Comparison of ENCODE assay signal across 7 cellular contexts in genomic region chr13:103880146-103880545, GRCh38.
DNase-seq lines count a peak whose midpoint lies in the region; FAIRE-seq and TF ChIP-seq lines count a peak whose summit lies in the region.
"Not testable (repeated sequence)": the region's sequence is repeated elsewhere in the genome, so short reads cannot be mapped to it uniquely, and the experiment has no call there.

No MANE protein-coding gene starts in this region.

- H3K18ac ChIP-seq in H1 (ENCODE audit: extremely low read depth, low read length); trophoblast cell (ENCODE audit: low read length): not testable (repeated sequence)

- H3K9me3 Mint-ChIP-seq in mesothelial cell of epicardium, neural crest cell: not testable (repeated sequence)

- DNase-seq in DMS114 treated with DMSO at 0.1 percent for 48 hours (lab: John Stamatoyannopoulos, UW; ENCODE audit: unreplicated experiment) (peak; percentile 77), amniotic epithelial cell (ENCODE audit: low read depth) (peak; percentile 58), choroid plexus epithelial cell (ENCODE audit: low read depth) (peak; percentile 9), trophoblast cell (peak; percentile 23 to 53)
- DNase-seq in H1 (ENCODE audit: low read depth in 1 of 2, low spot score in 2 of 2); mesothelial cell of epicardium (ENCODE audit: low spot score in 2 of 2, unreplicated experiment in 2 of 2); neural crest cell (ENCODE audit: low read depth, low spot score): not testable (repeated sequence)

- not testable (repeated sequence) for H3K27me3 ChIP-seq in H1 (replicated peaks in 1 of 4; ENCODE audit: control insufficient read depth in 3 of 4, extremely low read depth in 1 of 4, insufficient read depth in 3 of 4, low read length in 3 of 4); trophoblast cell (ENCODE audit: insufficient read depth, low read length)

- not testable (repeated sequence) for TF ChIP-seq POLR2A in H1 (IDR thresholded peaks at IDR 0.05; ENCODE audit: control extremely low read depth in 1 of 2, low read depth in 2 of 2, low read length in 2 of 2)

- not testable (repeated sequence) for TF ChIP-seq EP300 in H1 (IDR thresholded peaks at IDR 0.05; ENCODE audit: borderline replicate concordance in 1 of 2, low read depth in 2 of 2, low read length in 2 of 2)

- H3K23ac ChIP-seq in H1 (ENCODE audit: insufficient read length); trophoblast cell (ENCODE audit: low read length): not testable (repeated sequence)

- H2BK12ac ChIP-seq in H1 (ENCODE audit: low read depth, low read length); trophoblast cell (ENCODE audit: low read length): not testable (repeated sequence)

- H3K9ac ChIP-seq in H1 (replicated peaks in 1 of 4; ENCODE audit: extremely low read depth in 1 of 4, low read depth in 3 of 4, low read length in 3 of 4); trophoblast cell (ENCODE audit: low read length): not testable (repeated sequence)

- not testable (repeated sequence) for H3K4me3 Mint-ChIP-seq in mesothelial cell of epicardium, neural crest cell

- not testable (repeated sequence) for TF ChIP-seq CTCF in choroid plexus epithelial cell (conservative IDR thresholded peaks at IDR 0.05; ENCODE audit: low read depth, low read length); H1 (IDR thresholded peaks at IDR 0.05; ENCODE audit: control extremely low read depth in 1 of 3, insufficient read depth in 1 of 3, low read depth in 1 of 3, low read length in 3 of 3); mesothelial cell of epicardium (IDR thresholded peaks at IDR 0.05; ENCODE audit: unreplicated experiment); neural crest cell (conservative IDR thresholded peaks at IDR 0.05)

- not testable (repeated sequence) for H3K4me3 ChIP-seq in choroid plexus epithelial cell (ENCODE audit: low read depth, low read length); H1 (ENCODE audit: extremely low read depth in 1 of 4, insufficient read depth in 2 of 4, low read depth in 3 of 4, low read length in 4 of 4); trophoblast cell (ENCODE audit: low read depth, low read length)

- not testable (repeated sequence) for H3K14ac ChIP-seq in H1 (ENCODE audit: insufficient read length); trophoblast cell (ENCODE audit: low read length)

- FAIRE-seq in H1 (lab: Jason Lieb, UNC) = not testable (repeated sequence)

- not testable (repeated sequence) for H4K12ac ChIP-seq in trophoblast cell (ENCODE audit: low read depth, low read length)

- H2BK20ac ChIP-seq in H1 (ENCODE audit: low read length) = not testable (repeated sequence)

- H2BK120ac ChIP-seq in H1 (replicated peaks; ENCODE audit: low read depth, low read length); trophoblast cell (ENCODE audit: insufficient read depth, low read length, poor library complexity): not testable (repeated sequence)

- H3K36me3 Mint-ChIP-seq in mesothelial cell of epicardium; neural crest cell (ENCODE audit: low read depth): not testable (repeated sequence)

- WGBS in H1 (ENCODE audit: extremely low coverage in 1 of 2, insufficient coverage in 1 of 2, insufficient read length in 1 of 2, insufficient replicate concordance in 2 of 2, low coverage in 1 of 2, low lambda C conversion rate in 2 of 2, missing lambda C conversion rate in 1 of 2), 2 experiments = 97% methylated on average over 13 of the region's 13 CpGs; no CpG with 5 or more reads in 1 of the 2 experiments
- WGBS in trophoblast cell (ENCODE audit: extremely low coverage, insufficient coverage, insufficient read length) = no CpG with 5 or more reads among the region's 13 CpGs

- H4K20me1 ChIP-seq in H1 (replicated peaks in 1 of 2; ENCODE audit: control insufficient read depth in 1 of 2, insufficient read depth in 2 of 2, low read length in 2 of 2) = not testable (repeated sequence)

- CTCF ChIA-PET in H1 (lab: Charles Lee; ENCODE audit: partially characterized antibody) = not testable (repeated sequence)

- H3K79me1 ChIP-seq in H1 (ENCODE audit: low read depth, low read length); trophoblast cell (ENCODE audit: low read length): not testable (repeated sequence)

- not testable (repeated sequence) for H3K36me3 ChIP-seq in H1 (ENCODE audit: control insufficient read depth in 2 of 4, insufficient read depth in 4 of 4, low read length in 3 of 4); trophoblast cell (ENCODE audit: control insufficient read depth in 1 of 2, insufficient read depth in 2 of 2, low read length in 2 of 2)

- not testable (repeated sequence) for H3K23me2 ChIP-seq in H1 (ENCODE audit: low read depth, low read length)

- POLR2A ChIA-PET in H1 (lab: Charles Lee; ENCODE audit: partially characterized antibody) = not testable (repeated sequence)

- not testable (repeated sequence) for H2BK15ac ChIP-seq in H1 (ENCODE audit: low read length)

- peak overlapping the region; percentile 25 for H3K27ac Mint-ChIP-seq in mesothelial cell of epicardium
- H3K27ac Mint-ChIP-seq in neural crest cell (ENCODE audit: unreplicated experiment) = peak overlapping the region; percentile 45

- H4K5ac ChIP-seq in H1 (ENCODE audit: insufficient read length, low read depth, low read length) = not testable (repeated sequence)

- not testable (repeated sequence) for H2BK5ac ChIP-seq in H1 (ENCODE audit: low read depth, low read length); trophoblast cell (ENCODE audit: low read depth, low read length, poor library complexity)

- not testable (repeated sequence) for TF ChIP-seq RAD21 in H1 (IDR thresholded peaks at IDR 0.05 in 1 of 2, conservative IDR thresholded peaks at IDR 0.05 in 1 of 2; ENCODE audit: low read depth in 2 of 2, low read length in 2 of 2)

- H3K27me3 Mint-ChIP-seq in mesothelial cell of epicardium (ENCODE audit: low read depth); neural crest cell (ENCODE audit: low read depth): not testable (repeated sequence)

- H3K4ac ChIP-seq in H1 (replicated peaks; ENCODE audit: insufficient read length, low read depth, low read length); trophoblast cell (ENCODE audit: low read depth, low read length): not testable (repeated sequence)

- H4K8ac ChIP-seq in H1 (ENCODE audit: extremely low read depth, insufficient read depth, low read length); trophoblast cell (ENCODE audit: low read depth, low read length): not testable (repeated sequence)

- H2AFZ ChIP-seq in H1 (ENCODE audit: low read length); trophoblast cell (ENCODE audit: insufficient read depth, low read length, poor library complexity): not testable (repeated sequence)

- not testable (repeated sequence) for H4K91ac ChIP-seq in H1 (replicated peaks; ENCODE audit: insufficient read length, low read length)
- peak overlapping the region; percentile 32 for H4K91ac ChIP-seq in trophoblast cell (ENCODE audit: low read depth, low read length)

- H3K79me2 ChIP-seq in H1 (ENCODE audit: control insufficient read depth in 1 of 2, insufficient read depth in 2 of 2, low read length in 2 of 2); trophoblast cell (ENCODE audit: control insufficient read depth, insufficient read depth, low read length, poor library complexity): not testable (repeated sequence)

- H2AK5ac ChIP-seq in H1 (ENCODE audit: low read depth, low read length); trophoblast cell (ENCODE audit: low read length): not testable (repeated sequence)

- H3K4me1 Mint-ChIP-seq in mesothelial cell of epicardium = peaks cover 40% of the 10 kb centered on the region
- peaks cover 37% of the 10 kb centered on the region for H3K4me1 Mint-ChIP-seq in neural crest cell

- H3K56ac ChIP-seq in H1 (replicated peaks; ENCODE audit: insufficient read length, low read depth, low read length) = not testable (repeated sequence)

- H3K9me3 ChIP-seq in H1 (ENCODE audit: insufficient read depth in 2 of 2, low read depth in 1 of 2, low read length in 1 of 2); trophoblast cell (ENCODE audit: insufficient read depth, low read depth, low read length): not testable (repeated sequence)

- H3K4me1 ChIP-seq in H1 (replicated peaks in 1 of 4; ENCODE audit: control insufficient read depth in 3 of 4, insufficient read depth in 4 of 4, low read length in 3 of 4); trophoblast cell (ENCODE audit: control insufficient read depth in 1 of 2, insufficient read depth in 2 of 2, low read length in 2 of 2): not testable (repeated sequence)

- H3K4me2 ChIP-seq in H1 (ENCODE audit: insufficient read depth in 1 of 2, low read depth in 2 of 2, low read length in 2 of 2); trophoblast cell (ENCODE audit: low read length): not testable (repeated sequence)

- not testable (repeated sequence) for H3K27ac ChIP-seq in H1 (ENCODE audit: low read depth, low read length); trophoblast cell (ENCODE audit: low read depth, low read length)

TF ChIP-seq in H1, 55 proteins besides CTCF, POLR2A, EP300 and RAD21:
- TF ChIP-seq CEBPB (IDR thresholded peaks at IDR 0.05; ENCODE audit: low read depth, low read length) = peak; percentile 77; the same call in 1 of the 2 replicates
